Comparison of ENCODE assay signal across 3 cellular contexts in the genomic region with DNA sequence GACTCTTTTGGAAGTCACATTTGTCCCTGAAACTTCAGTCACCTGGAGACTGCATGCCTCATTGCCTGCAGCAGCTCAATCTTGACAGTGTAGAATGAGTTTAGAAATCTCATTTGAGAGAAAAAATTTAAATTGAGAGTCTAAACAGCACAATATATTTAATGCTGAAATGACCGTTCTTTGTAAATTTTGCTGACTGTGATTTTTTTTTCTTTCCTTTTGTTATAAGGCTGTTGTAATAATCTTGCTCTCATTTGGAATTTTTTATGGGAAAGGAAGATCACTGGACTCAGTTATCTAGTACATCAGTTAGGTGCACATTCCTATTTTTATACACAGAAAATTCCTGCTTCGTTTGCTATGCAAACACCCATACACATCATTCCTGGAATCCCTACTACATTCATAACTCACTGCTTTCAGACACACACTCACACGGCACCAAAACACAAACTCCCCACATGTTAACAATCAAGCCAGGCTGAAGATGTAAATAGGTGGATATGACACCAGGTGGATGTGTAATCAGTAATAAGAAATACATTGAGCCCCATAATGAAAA.
TF ChIP-seq lines count a peak whose summit lies in the region.

No MANE protein-coding gene starts in this region.

TF ChIP-seq in A549, 52 proteins besides CTCF, POLR2A, EP300 and RAD21:
- TF ChIP-seq RNF2 (IDR thresholded peaks at IDR 0.05; ENCODE audit: borderline replicate concordance, low read depth): no peak
- TF ChIP-seq MAFK (IDR thresholded peaks at IDR 0.05; ENCODE audit: partially characterized antibody): peak; percentile 89

TF ChIP-seq in H1, 55 proteins besides CTCF, POLR2A, EP300 and RAD21:
- TF ChIP-seq MAFK (IDR thresholded peaks at IDR 0.05; ENCODE audit: low read depth, low read length) (peak; percentile 79; the same call in 1 of the 2 replicates), NRF1 (IDR thresholded peaks at IDR 0.05; ENCODE audit: low read depth, low read length) (no peak)

TF ChIP-seq in neural cell, 6 proteins besides CTCF, POLR2A, EP300 and RAD21:
- no peak for TF ChIP-seq SMC3 (conservative IDR thresholded peaks at IDR 0.05; ENCODE audit: poor library complexity)
- no peak for TF ChIP-seq TAF1 (IDR thresholded peaks at IDR 0.05; ENCODE audit: low read depth)
- TF ChIP-seq POLR2AphosphoS5 (IDR thresholded peaks at IDR 0.05): no peak
- TF ChIP-seq, protein P1, sequence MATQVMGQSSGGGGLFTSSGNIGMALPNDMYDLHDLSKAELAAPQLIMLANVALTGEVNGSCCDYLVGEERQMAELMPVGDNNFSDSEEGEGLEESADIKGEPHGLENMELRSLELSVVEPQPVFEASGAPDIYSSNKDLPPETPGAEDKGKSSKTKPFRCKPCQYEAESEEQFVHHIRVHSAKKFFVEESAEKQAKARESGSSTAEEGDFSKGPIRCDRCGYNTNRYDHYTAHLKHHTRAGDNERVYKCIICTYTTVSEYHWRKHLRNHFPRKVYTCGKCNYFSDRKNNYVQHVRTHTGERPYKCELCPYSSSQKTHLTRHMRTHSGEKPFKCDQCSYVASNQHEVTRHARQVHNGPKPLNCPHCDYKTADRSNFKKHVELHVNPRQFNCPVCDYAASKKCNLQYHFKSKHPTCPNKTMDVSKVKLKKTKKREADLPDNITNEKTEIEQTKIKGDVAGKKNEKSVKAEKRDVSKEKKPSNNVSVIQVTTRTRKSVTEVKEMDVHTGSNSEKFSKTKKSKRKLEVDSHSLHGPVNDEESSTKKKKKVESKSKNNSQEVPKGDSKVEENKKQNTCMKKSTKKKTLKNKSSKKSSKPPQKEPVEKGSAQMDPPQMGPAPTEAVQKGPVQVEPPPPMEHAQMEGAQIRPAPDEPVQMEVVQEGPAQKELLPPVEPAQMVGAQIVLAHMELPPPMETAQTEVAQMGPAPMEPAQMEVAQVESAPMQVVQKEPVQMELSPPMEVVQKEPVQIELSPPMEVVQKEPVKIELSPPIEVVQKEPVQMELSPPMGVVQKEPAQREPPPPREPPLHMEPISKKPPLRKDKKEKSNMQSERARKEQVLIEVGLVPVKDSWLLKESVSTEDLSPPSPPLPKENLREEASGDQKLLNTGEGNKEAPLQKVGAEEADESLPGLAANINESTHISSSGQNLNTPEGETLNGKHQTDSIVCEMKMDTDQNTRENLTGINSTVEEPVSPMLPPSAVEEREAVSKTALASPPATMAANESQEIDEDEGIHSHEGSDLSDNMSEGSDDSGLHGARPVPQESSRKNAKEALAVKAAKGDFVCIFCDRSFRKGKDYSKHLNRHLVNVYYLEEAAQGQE (IDR thresholded peaks at IDR 0.05; ENCODE audit: borderline replicate concordance): no peak
- no peak for TF ChIP-seq MXI1 (conservative IDR thresholded peaks at IDR 0.05; ENCODE audit: poor library complexity, severe bottlenecking)
- no peak for TF ChIP-seq EZH2 (IDR thresholded peaks at IDR 0.05; ENCODE audit: borderline replicate concordance, insufficient read depth, low read length, poor library complexity, severe bottlenecking)
